ENCODE assay signal across 8 cellular contexts in genomic region chr20:31894980-31895675, GRCh38. TPM values are rescaled to one million over a fixed set of nuclear protein-coding genes. Genes with fewer than 3 reads are reported as not detected.
DNase-seq lines count a peak whose midpoint lies in the region; ATAC-seq, FAIRE-seq and TF ChIP-seq lines count a peak whose summit lies in the region.

No MANE protein-coding gene starts in this region.

- FAIRE-seq in pancreas (lab: Jason Lieb, UNC): no peak

- ATAC-seq in GM18873 (IDR thresholded peaks at IDR 0.05; ENCODE audit: low FRiP score, unreplicated experiment) (peak; percentile 85), HG03025 (IDR thresholded peaks at IDR 0.05; ENCODE audit: low FRiP score, unreplicated experiment) (peak; percentile 85), pancreas (peak in 3 of 4 donors; percentile 70 to 93 (median 85))

- TF ChIP-seq CTCF in fibroblast of lung (conservative IDR thresholded peaks at IDR 0.05 in 1 of 2, IDR thresholded peaks at IDR 0.05 in 1 of 2; ENCODE audit: low read depth in 1 of 2, low read length in 2 of 2) (no peak), pancreas (IDR thresholded peaks at IDR 0.05) (no peak)

- no peak overlapping the region for H3K9ac ChIP-seq in fibroblast of lung (ENCODE audit: insufficient read depth, low read length)

- H3K9me3 ChIP-seq in fibroblast of lung (ENCODE audit: control insufficient read depth, insufficient read depth, low read depth, low read length) (no peaks in the 10 kb centered on the region), pancreas (no peaks in the 10 kb centered on the region)

- peaks cover 2% of the 10 kb centered on the region for H3K27me3 Mint-ChIP-seq in activated T-helper 1 cell treated with anti-CD3 and anti-CD28 coated beads, Interleukin-12 subunit alpha, Interleukin-12 subunit beta, Interleukin-2, Interleukin-4 antibody, amounts not matched to agents 30 ng/mL and 10 ng/mL and 1 ng/mL, durations not matched to agents 14 hours and 24 hours and 36 hours (ENCODE audit: insufficient read depth)

- DNase-seq in AG20443 (ENCODE audit: low spot score): peak; percentile 86
- peak; percentile 18 for DNase-seq in RPMI8226
- peak; percentile 20 to 22 for DNase-seq in fibroblast of lung (ENCODE audit: low read depth in 2 of 2)
- DNase-seq in pancreas: peak in 2 of 6 donors; percentile 12 to 46
- no peak for DNase-seq in activated T-helper 1 cell treated with anti-CD3 and anti-CD28 coated beads, Interleukin-12 subunit alpha, Interleukin-12 subunit beta, Interleukin-2, Interleukin-4 antibody, amounts not matched to agents 30 ng/mL and 10 ng/mL and 1 ng/mL, durations not matched to agents 14 hours and 24 hours and 36 hours (ENCODE audit: low spot score)
- DNase-seq in NCI-H1436 treated with DMSO at 0.1 percent for 48 hours (lab: John Stamatoyannopoulos, UW): no peak

- H3K27me3 ChIP-seq in fibroblast of lung (ENCODE audit: control insufficient read depth, insufficient read depth, low read length): peaks cover 6% of the 10 kb centered on the region
- H3K27me3 ChIP-seq in pancreas: no peaks in the 10 kb centered on the region

- H3K27ac ChIP-seq in fibroblast of lung (ENCODE audit: insufficient read depth, low read length) (no peak overlapping the region), pancreas (peak overlapping the region in 2 of 4 donors; percentile 1 to 44)

- H3K79me2 ChIP-seq in fibroblast of lung (ENCODE audit: control insufficient read depth, insufficient read depth, low read length): no peaks in the 10 kb centered on the region

- H4K20me1 ChIP-seq in fibroblast of lung (ENCODE audit: control insufficient read depth, extremely low read depth, insufficient read depth, low read length): no peaks in the 10 kb centered on the region

- H3K4me3 ChIP-seq in fibroblast of lung (replicated peaks in 1 of 4; ENCODE audit: control extremely low read depth in 1 of 4, insufficient read depth in 1 of 4, low read depth in 3 of 4, low read length in 4 of 4): no peak overlapping the region
- no peak overlapping the region for H3K4me3 ChIP-seq in pancreas

- no peak overlapping the region for H3K27ac Mint-ChIP-seq in activated T-helper 1 cell treated with anti-CD3 and anti-CD28 coated beads, Interleukin-12 subunit alpha, Interleukin-12 subunit beta, Interleukin-2, Interleukin-4 antibody, amounts not matched to agents 30 ng/mL and 10 ng/mL and 1 ng/mL, durations not matched to agents 14 hours and 24 hours and 36 hours

- no peaks in the 10 kb centered on the region for H3K4me1 Mint-ChIP-seq in activated T-helper 1 cell treated with anti-CD3 and anti-CD28 coated beads, Interleukin-12 subunit alpha, Interleukin-12 subunit beta, Interleukin-2, Interleukin-4 antibody, amounts not matched to agents 30 ng/mL and 10 ng/mL and 1 ng/mL, durations not matched to agents 14 hours and 24 hours and 36 hours (ENCODE audit: low read depth)

- no peaks in the 10 kb centered on the region for H3K36me3 Mint-ChIP-seq in activated T-helper 1 cell treated with anti-CD3 and anti-CD28 coated beads, Interleukin-12 subunit alpha, Interleukin-12 subunit beta, Interleukin-2, Interleukin-4 antibody, amounts not matched to agents 30 ng/mL and 10 ng/mL and 1 ng/mL, durations not matched to agents 14 hours and 24 hours and 36 hours (ENCODE audit: low read depth)

- H3K9me3 Mint-ChIP-seq in activated T-helper 1 cell treated with anti-CD3 and anti-CD28 coated beads, Interleukin-12 subunit alpha, Interleukin-12 subunit beta, Interleukin-2, Interleukin-4 antibody, amounts not matched to agents 30 ng/mL and 10 ng/mL and 1 ng/mL, durations not matched to agents 14 hours and 24 hours and 36 hours: no peaks in the 10 kb centered on the region

- intact Hi-C loops in pancreas (cut with DNase I): no loop called here
- intact Hi-C loops in activated T-helper 1 cell treated with anti-CD3 and anti-CD28 coated beads, Interleukin-12 subunit alpha, Interleukin-12 subunit beta, Interleukin-2, Interleukin-4 antibody, amounts not matched to agents 30 ng/mL and 10 ng/mL and 1 ng/mL, durations not matched to agents 14 hours and 24 hours and 36 hours (cut with micrococcal nuclease): no loop called here

- H2AFZ ChIP-seq in fibroblast of lung (ENCODE audit: low read length): no peak overlapping the region

- no peak overlapping the region for H3K4me3 Mint-ChIP-seq in activated T-helper 1 cell treated with anti-CD3 and anti-CD28 coated beads, Interleukin-12 subunit alpha, Interleukin-12 subunit beta, Interleukin-2, Interleukin-4 antibody, amounts not matched to agents 30 ng/mL and 10 ng/mL and 1 ng/mL, durations not matched to agents 14 hours and 24 hours and 36 hours

- H3K4me1 ChIP-seq in fibroblast of lung (ENCODE audit: control insufficient read depth, extremely low read depth, insufficient read depth, low read length): no peaks in the 10 kb centered on the region
- H3K4me1 ChIP-seq in pancreas: no peaks in the 10 kb centered on the region

- H3K4me2 ChIP-seq in fibroblast of lung (ENCODE audit: extremely low read depth, insufficient read depth, low read length): no peak overlapping the region

- 53 to 66% methylated on average over 8 of the region's 8 CpGs for WGBS in pancreas, 2 donors

- no peaks in the 10 kb centered on the region for H3K36me3 ChIP-seq in fibroblast of lung (ENCODE audit: control insufficient read depth, insufficient read depth, low read length)
- no peaks in the 10 kb centered on the region for H3K36me3 ChIP-seq in pancreas

RNA-seq across cellular contexts. Expression of gene TTLL9, which starts 24.7 kb away (rescaled TPM):
- not detected in 2 replicates for total RNA-seq in fibroblast of lung
- 0.05 TPM in 1 of 2 replicates, not detected in the other for polyA plus RNA-seq in fibroblast of lung
- polyA plus RNA-seq in fibroblast of lung (2012): not detected in 2 replicates
- polyA minus RNA-seq in fibroblast of lung (ENCODE audit: low replicate concordance): not detected in 2 replicates
- under 1 TPM in 5 of 6 donors, not detected in 1; 0.14 to 0.41 (median 0.29) TPM for total RNA-seq in pancreas
- 1 to 10 TPM in 1 of 2 donors, under 1 TPM in 1; 0.68 to 1.4 TPM for polyA plus RNA-seq in pancreas
- not detected in 2 replicates for total RNA-seq in activated T-helper 1 cell treated with anti-CD3 and anti-CD28 coated beads, Interleukin-12 subunit alpha, Interleukin-12 subunit beta, Interleukin-2, Interleukin-4 antibody, amounts not matched to agents 30 ng/mL and 10 ng/mL and 1 ng/mL, durations not matched to agents 14 hours and 24 hours and 36 hours

RNA-seq across cellular contexts. Expression of gene DUSP15, which starts 24.8 kb away (rescaled TPM):
- total RNA-seq in fibroblast of lung: not detected in 2 replicates
- polyA plus RNA-seq in fibroblast of lung: 0.14 TPM in 1 of 2 replicates, not detected in the other
- polyA plus RNA-seq in fibroblast of lung (2012): not detected in 2 replicates
- polyA minus RNA-seq in fibroblast of lung (ENCODE audit: low replicate concordance): 1.9 TPM in 1 of 2 replicates, not detected in the other
- 1 to 10 TPM in 3 of 6 donors, under 1 TPM in 3; 0.35 to 1.6 (median 1.1) TPM for total RNA-seq in pancreas
- polyA plus RNA-seq in pancreas: 1 to 10 TPM; 2.5 to 4.3 TPM
- not detected in 2 replicates for total RNA-seq in activated T-helper 1 cell treated with anti-CD3 and anti-CD28 coated beads, Interleukin-12 subunit alpha, Interleukin-12 subunit beta, Interleukin-2, Interleukin-4 antibody, amounts not matched to agents 30 ng/mL and 10 ng/mL and 1 ng/mL, durations not matched to agents 14 hours and 24 hours and 36 hours

RNA-seq across cellular contexts. Expression of gene FOXS1, which starts 49.7 kb away (rescaled TPM):
- total RNA-seq in fibroblast of lung (under 0.01 TPM in 1 of 2 replicates, not detected in the other), pancreas (1 to 10 TPM in 1 of 6 donors, under 1 TPM in 3, not detected in 2; 0.16 to 1.1 (median 0.53) TPM)
- polyA plus RNA-seq in fibroblast of lung (not detected in 2 replicates), pancreas (1 to 10 TPM in 1 of 2 donors, under 1 TPM in 1; 0.91 to 1.7 TPM)
- not detected in 2 replicates for polyA plus RNA-seq in fibroblast of lung (2012)
- polyA minus RNA-seq in fibroblast of lung (ENCODE audit: low replicate concordance): not detected in 2 replicates
- not detected in 2 replicates for total RNA-seq in activated T-helper 1 cell treated with anti-CD3 and anti-CD28 coated beads, Interleukin-12 subunit alpha, Interleukin-12 subunit beta, Interleukin-2, Interleukin-4 antibody, amounts not matched to agents 30 ng/mL and 10 ng/mL and 1 ng/mL, durations not matched to agents 14 hours and 24 hours and 36 hours

RNA-seq across cellular contexts. Expression of gene PDRG1, which starts 56.7 kb away (rescaled TPM):
- total RNA-seq in fibroblast of lung: 3.9 and 5.4 TPM in 2 replicates
- polyA plus RNA-seq in fibroblast of lung: 14.0 and 14.5 TPM in 2 replicates
- 11.7 and 12.1 TPM in 2 replicates for polyA plus RNA-seq in fibroblast of lung (2012)
- polyA minus RNA-seq in fibroblast of lung (ENCODE audit: low replicate concordance): 1.5 and 2.9 TPM in 2 replicates
- 1 to 10 TPM; 3.6 to 6.9 (median 5.2) TPM for total RNA-seq in pancreas
- 10 to 100 TPM in 1 of 2 donors, 1 to 10 TPM in 1; 6.9 to 12.0 TPM for polyA plus RNA-seq in pancreas
- 20.0 and 20.5 TPM in 2 replicates for total RNA-seq in activated T-helper 1 cell treated with anti-CD3 and anti-CD28 coated beads, Interleukin-12 subunit alpha, Interleukin-12 subunit beta, Interleukin-2, Interleukin-4 antibody, amounts not matched to agents 30 ng/mL and 10 ng/mL and 1 ng/mL, durations not matched to agents 14 hours and 24 hours and 36 hours

Comparison
In these comparisons a context has a peak if more than half of its experiments do, and no peak if none do; other contexts are left out.
1. DNase-seq: peak in AG20443 (single experiment), RPMI8226 (single experiment) and fibroblast of lung (2 of 2); none in activated T-helper 1 cell treated with anti-CD3 and anti-CD28 coated beads, Interleukin-12 subunit alpha, Interleukin-12 subunit beta, Interleukin-2, Interleukin-4 antibody, amounts not matched to agents 30 ng/mL and 10 ng/mL and 1 ng/mL, durations not matched to agents 14 hours and 24 hours and 36 hours (single experiment) and NCI-H1436 treated with DMSO at 0.1 percent for 48 hours (single experiment).
2. Peak in every context shown above with its lines, with median percentiles within 50 percentile points of each other: ATAC-seq.